Comparison of ENCODE assay signal across 28 cellular contexts in the genomic region with DNA sequence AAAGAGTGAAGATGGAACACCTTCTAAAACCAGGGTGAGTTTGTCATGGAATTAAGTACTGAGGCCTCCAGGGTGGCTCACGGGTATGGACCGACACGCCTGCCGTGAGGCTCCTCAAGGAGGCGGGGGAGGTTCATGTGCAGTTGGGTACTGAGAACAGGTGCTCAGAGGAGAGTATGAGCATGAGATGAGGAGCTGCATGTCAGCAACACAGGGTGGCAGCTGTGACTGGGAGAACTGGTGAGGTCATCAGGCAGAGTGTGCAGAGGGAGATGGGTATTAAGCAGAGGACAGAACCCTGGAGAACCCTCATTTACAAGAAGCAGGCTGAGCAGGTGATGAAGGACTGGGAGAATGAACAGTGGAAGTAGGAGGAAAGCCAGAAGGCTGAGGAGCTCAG.
"Had no signal": no experiment of that assay in that cellular context is flagged by ENCODE, and none has a peak within 500 bp of the region (broad histone marks: within the 10 kb centered on the region; RNA-seq: fewer than 3 reads in every experiment).

No MANE protein-coding gene starts in this region.

- H3K9me3 Mint-ChIP-seq: activated CD4-positive, alpha-beta memory T cell treated with anti-CD3 and anti-CD28 coated beads, Interleukin-2, amount 10 ng/mL, durations not matched to agents 7 days and 5 days; activated naive CD4-positive, alpha-beta T cell treated with anti-CD3 and anti-CD28 coated beads, Interleukin-2, amount 10 ng/mL, durations not matched to agents 7 days and 5 days; activated naive CD8-positive, alpha-beta T cell treated with anti-CD3 and anti-CD28 coated beads for 36 hours; activated T-cell treated with anti-CD3 and anti-CD28 coated beads, Interleukin-2, amount 50 U/mL, for 72 hours; activated T-helper 2 cell treated with anti-CD3 and anti-CD28 coated beads, Interferon-gamma antibody, Interleukin-2, Interleukin-4, amounts not matched to agents 10 μg/mL and 5 μg/mL and 100 μg/mL, durations not matched to agents 14 hours and 24 hours and 36 hours; T-cell had no signal

- H3K27me3 ChIP-seq: brain microvascular endothelial cell, Peyer's patch had no signal

- H3K4me1 Mint-ChIP-seq: activated CD4-positive, alpha-beta memory T cell treated with anti-CD3 and anti-CD28 coated beads, Interleukin-2, amount 10 ng/mL, durations not matched to agents 7 days and 5 days; activated naive CD4-positive, alpha-beta T cell treated with anti-CD3 and anti-CD28 coated beads, Interleukin-2, amount 10 ng/mL, durations not matched to agents 7 days and 5 days; activated naive CD8-positive, alpha-beta T cell treated with anti-CD3 and anti-CD28 coated beads for 36 hours; T-cell had no signal

- H3K27ac ChIP-seq: brain microvascular endothelial cell, cardiac muscle cell, Peyer's patch, SK-N-MC, VCaP had no signal

- H3K4me3 ChIP-seq: cardiac muscle cell, MG63, Peyer's patch, SK-N-MC had no signal

- H3K27ac Mint-ChIP-seq: activated CD4-positive, alpha-beta memory T cell treated with anti-CD3 and anti-CD28 coated beads, Interleukin-2, amount 10 ng/mL, durations not matched to agents 7 days and 5 days; activated naive CD4-positive, alpha-beta T cell treated with anti-CD3 and anti-CD28 coated beads, Interleukin-2, amount 10 ng/mL, durations not matched to agents 7 days and 5 days; activated naive CD8-positive, alpha-beta T cell treated with anti-CD3 and anti-CD28 coated beads for 36 hours; activated T-cell treated with anti-CD3 and anti-CD28 coated beads, Interleukin-2, amount 50 U/mL, for 72 hours; activated T-helper 2 cell treated with anti-CD3 and anti-CD28 coated beads, Interferon-gamma antibody, Interleukin-2, Interleukin-4, amounts not matched to agents 10 μg/mL and 5 μg/mL and 100 μg/mL, durations not matched to agents 14 hours and 24 hours and 36 hours; T-cell had no signal

- ATAC-seq: activated T-cell treated with anti-CD3 and anti-CD28 coated beads, Interleukin-2, amount 50 U/mL, for 72 hours; T-cell had no signal

- H3K9me3 ChIP-seq: MG63, Peyer's patch had no signal

- H3K4me1 ChIP-seq: Peyer's patch had no signal

- H3K4me3 Mint-ChIP-seq: activated CD4-positive, alpha-beta memory T cell treated with anti-CD3 and anti-CD28 coated beads, Interleukin-2, amount 10 ng/mL, durations not matched to agents 7 days and 5 days; activated naive CD4-positive, alpha-beta T cell treated with anti-CD3 and anti-CD28 coated beads, Interleukin-2, amount 10 ng/mL, durations not matched to agents 7 days and 5 days; activated naive CD8-positive, alpha-beta T cell treated with anti-CD3 and anti-CD28 coated beads for 36 hours; activated T-cell treated with anti-CD3 and anti-CD28 coated beads, Interleukin-2, amount 50 U/mL, for 72 hours; T-cell had no signal

- H3K36me3 ChIP-seq: brain microvascular endothelial cell, cardiac muscle cell, MG63, Peyer's patch had no signal

- H3K36me3 Mint-ChIP-seq: activated naive CD4-positive, alpha-beta T cell treated with anti-CD3 and anti-CD28 coated beads, Interleukin-2, amount 10 ng/mL, durations not matched to agents 7 days and 5 days; activated naive CD8-positive, alpha-beta T cell treated with anti-CD3 and anti-CD28 coated beads for 36 hours; T-cell had no signal

- DNase-seq: activated CD4-positive, alpha-beta memory T cell treated with anti-CD3 and anti-CD28 coated beads, Interleukin-2, amount 10 ng/mL, durations not matched to agents 7 days and 5 days; activated CD4-positive, alpha-beta T cell treated with anti-CD3 and anti-CD28 coated beads, Interleukin-2, amount 50 U/mL, for 1 hour; activated CD4-positive, CD25-positive, alpha-beta regulatory T cell; activated CD8-positive, alpha-beta memory T cell treated with anti-CD3 and anti-CD28 coated beads, Interleukin-2, amount 50 U/mL, for 4 hours; activated gamma-delta T cell treated with Interleukin-2 at 50 U/mL for 16 hours; activated naive CD4-positive, alpha-beta T cell treated with anti-CD3 and anti-CD28 coated beads, Interleukin-2, amount 10 ng/mL, durations not matched to agents 7 days and 5 days; activated naive CD8-positive, alpha-beta T cell treated with anti-CD3 and anti-CD28 coated beads for 36 hours; activated T-cell treated with anti-CD3 and anti-CD28 coated beads, Interleukin-2, amount 50 U/mL, for 72 hours; brain microvascular endothelial cell; MG63; MV-4-11; NCI-H1105; NCI-H1436; NCI-H1694 treated with DMSO at 0.1 percent for 48 hours; NCI-H2029 treated with DMSO at 0.1 percent for 48 hours; NCI-H2171 treated with DMSO at 0.1 percent for 48 hours; NCI-H226; NCI-H510A treated with DMSO at 0.1 percent for 48 hours; NCI-H69; Peyer's patch; SIG-M5; T-cell; T-helper 2 cell; T1000 had no signal
